ENCODE assay signal across 14 cellular contexts in genomic region chr13:78161266-78161665, GRCh38.
DNase-seq lines count a peak whose midpoint lies in the region; ATAC-seq and TF ChIP-seq lines count a peak whose summit lies in the region.
"Had no signal": no experiment of that assay in that cellular context is flagged by ENCODE, and none has a peak within 500 bp of the region (broad histone marks: within the 10 kb centered on the region; RNA-seq: fewer than 3 reads in every experiment).

No MANE protein-coding gene starts in this region.

- CTCF ChIA-PET in T-cell (lab: Charles Lee): no interaction called here

- H3K4me3 ChIP-seq in HL-60 (replicated peaks; ENCODE audit: insufficient read depth, low read length) (no peak overlapping the region), smooth muscle cell (no peak overlapping the region)
- H3K4me3 ChIP-seq: K562 had no signal

- no peaks in the 10 kb centered on the region for H3K4me1 Mint-ChIP-seq in T-cell
- H3K4me1 Mint-ChIP-seq: CD4-positive, CD25-positive, alpha-beta regulatory T cell had no signal

- no peak for DNase-seq in HL-60 (ENCODE audit: low read depth in 1 of 2, low spot score in 1 of 2)
- DNase-seq in NCI-H526 (lab: John Stamatoyannopoulos, UW): peak; percentile 98 to 100
- DNase-seq in smooth muscle cell (lab: John Stamatoyannopoulos, UW; ENCODE audit: unreplicated experiment): no peak
- DNase-seq in H4 (ENCODE audit: low spot score): no peak
- no peak for DNase-seq in T-cell
- DNase-seq: Caco-2; CD4-positive, CD25-positive, alpha-beta regulatory T cell; H9; NCI-H1436; NCI-H2029 treated with DMSO at 0.1 percent for 48 hours; NCI-H82 had no signal

- H3K27me3 Mint-ChIP-seq in T-cell: peaks cover 1 to 3% of the 10 kb centered on the region in 2 donors
- H3K27me3 Mint-ChIP-seq: CD4-positive, CD25-positive, alpha-beta regulatory T cell had no signal

- POLR2A ChIA-PET in T-cell (lab: Charles Lee): no interaction called here

- no peaks in the 10 kb centered on the region for H3K79me2 ChIP-seq in smooth muscle cell (ENCODE audit: low read depth)

- peak overlapping the region; percentile 59 for H3K27ac ChIP-seq in HL-60 (replicated peaks)
- H3K27ac ChIP-seq in smooth muscle cell (ENCODE audit: low read depth): no peak overlapping the region

- no peaks in the 10 kb centered on the region for H3K36me3 Mint-ChIP-seq in T-cell
- H3K36me3 Mint-ChIP-seq: CD4-positive, CD25-positive, alpha-beta regulatory T cell had no signal

- no peak overlapping the region for H3K27ac Mint-ChIP-seq in T-cell
- H3K27ac Mint-ChIP-seq: CD4-positive, CD25-positive, alpha-beta regulatory T cell; H9 had no signal

- TF ChIP-seq CTCF in HL-60 (IDR thresholded peaks at IDR 0.05; ENCODE audit: insufficient read depth, low read length) (no peak), smooth muscle cell (IDR thresholded peaks at IDR 0.05; ENCODE audit: borderline replicate concordance, insufficient read depth, poor library complexity, severe bottlenecking) (no peak)

- H3K9me3 ChIP-seq in smooth muscle cell (replicated peaks; ENCODE audit: low read depth): no peaks in the 10 kb centered on the region
- H3K9me3 ChIP-seq: Caco-2 had no signal

- H4K20me1 ChIP-seq in smooth muscle cell (ENCODE audit: low read depth): no peaks in the 10 kb centered on the region

- no peaks in the 10 kb centered on the region for H3K36me3 ChIP-seq in smooth muscle cell (ENCODE audit: low read depth)

- no peaks in the 10 kb centered on the region for H3K9me3 Mint-ChIP-seq in T-cell
- H3K9me3 Mint-ChIP-seq: H9 had no signal

- H2AFZ ChIP-seq in smooth muscle cell (ENCODE audit: low read depth): no peak overlapping the region

- peak overlapping the region; percentile 50 for H3K4me2 ChIP-seq in smooth muscle cell

- H3K4me3 Mint-ChIP-seq in T-cell: no peak overlapping the region
- H3K4me3 Mint-ChIP-seq: CD4-positive, CD25-positive, alpha-beta regulatory T cell; H9 had no signal

- ATAC-seq in GM19372 (IDR thresholded peaks at IDR 0.05; ENCODE audit: low read depth, unreplicated experiment): peak; percentile 14
- ATAC-seq in GM21423 (IDR thresholded peaks at IDR 0.05; ENCODE audit: unreplicated experiment): no peak
- no peak for ATAC-seq in T-cell (replicated peaks in 1 of 4)
- ATAC-seq: K562 had no signal

- H3F3A ChIP-seq in smooth muscle cell (ENCODE audit: low read depth): no peaks in the 10 kb centered on the region

- H3K27me3 ChIP-seq in HL-60 (ENCODE audit: insufficient read depth, poor library complexity, severe bottlenecking) (no peaks in the 10 kb centered on the region), smooth muscle cell (ENCODE audit: low read depth) (no peaks in the 10 kb centered on the region)

- no peaks in the 10 kb centered on the region for H3K4me1 ChIP-seq in smooth muscle cell (ENCODE audit: low read depth)
- H3K4me1 ChIP-seq: Caco-2 had no signal

- no peak overlapping the region for H3K9ac ChIP-seq in smooth muscle cell (ENCODE audit: low read depth)

Comparison
In these comparisons a context has a peak if more than half of its experiments do, and no peak if none do; other contexts are left out.
1. DNase-seq: peak in NCI-H526 (2 of 2); none in HL-60 (0 of 2), smooth muscle cell (single experiment), H4 (single experiment) and T-cell (0 of 34).